ENCODE assay signal across 29 cellular contexts in genomic region chr15:36315649-36316048, GRCh38.
"Had no signal": no experiment of that assay in that cellular context is flagged by ENCODE, and none has a peak within 500 bp of the region (broad histone marks: within the 10 kb centered on the region; RNA-seq: fewer than 3 reads in every experiment).

No MANE protein-coding gene starts in this region.

- H3K27ac ChIP-seq: colonic mucosa, coronary artery, dorsolateral prefrontal cortex, epithelial cell of prostate, esophagus muscularis mucosa, esophagus squamous epithelium, foreskin keratinocyte, gastrocnemius medialis, gastroesophageal sphincter, heart left ventricle, heart right ventricle, hepatocyte had no signal

- H3K27ac Mint-ChIP-seq: dendritic cell treated with granulocyte-macrophage colony-stimulating factor and Interleukin-4, amounts not matched to agents 40 ng/mL and 50 ng/mL, for 4 days; effector memory CD8-positive, alpha-beta T cell; endodermal cell had no signal

- H3K79me2 ChIP-seq: hepatocyte had no signal

- H3K4me1 ChIP-seq: colonic mucosa, esophagus muscularis mucosa, esophagus squamous epithelium, foreskin keratinocyte, gastrocnemius medialis, gastroesophageal sphincter, heart left ventricle, heart right ventricle had no signal

- DNase-seq: colonic mucosa; cortex of kidney; dermis blood vessel endothelial cell; dorsolateral prefrontal cortex; effector CD4-positive, alpha-beta T cell; effector CD8-positive, alpha-beta T cell; effector memory CD4-positive, alpha-beta T cell; effector memory CD8-positive, alpha-beta T cell; endodermal cell; erythroblast; esophagus squamous epithelium; foreskin fibroblast; foreskin keratinocyte; foreskin melanocyte; gastrocnemius medialis; glutamatergic neuron; head of caudate nucleus; heart left ventricle; heart right ventricle had no signal

- FAIRE-seq: colon, endometrium, endothelial cell of umbilical vein had no signal

- H3K36me3 ChIP-seq: colonic mucosa, esophagus muscularis mucosa, esophagus squamous epithelium, gastrocnemius medialis, gastroesophageal sphincter, heart left ventricle, heart right ventricle had no signal

- ATAC-seq: effector memory CD8-positive, alpha-beta T cell; esophagus mucosa; foreskin keratinocyte; gastrocnemius medialis; gastroesophageal sphincter; heart left ventricle; heart right ventricle had no signal

- H3K4me2 ChIP-seq: hepatocyte had no signal

- H3K4me3 ChIP-seq: colonic mucosa, coronary artery, dorsolateral prefrontal cortex, esophagus muscularis mucosa, esophagus squamous epithelium, gastrocnemius medialis, gastroesophageal sphincter, heart left ventricle, heart right ventricle, hepatocyte had no signal

- H3K9me3 ChIP-seq: colonic mucosa, esophagus muscularis mucosa, esophagus squamous epithelium, gastrocnemius medialis, gastroesophageal sphincter, heart left ventricle, heart right ventricle had no signal

- H3K9me3 Mint-ChIP-seq: dendritic cell treated with granulocyte-macrophage colony-stimulating factor and Interleukin-4, amounts not matched to agents 40 ng/mL and 50 ng/mL, for 4 days; endodermal cell had no signal

- H3K27me3 ChIP-seq: colonic mucosa, dorsolateral prefrontal cortex, esophagus muscularis mucosa, esophagus squamous epithelium, foreskin keratinocyte, gastrocnemius medialis, gastroesophageal sphincter, heart left ventricle, heart right ventricle, hepatocyte had no signal

- H2AFZ ChIP-seq: hepatocyte had no signal
